ENCODE assay signal across 1 cellular context in the genomic region with DNA sequence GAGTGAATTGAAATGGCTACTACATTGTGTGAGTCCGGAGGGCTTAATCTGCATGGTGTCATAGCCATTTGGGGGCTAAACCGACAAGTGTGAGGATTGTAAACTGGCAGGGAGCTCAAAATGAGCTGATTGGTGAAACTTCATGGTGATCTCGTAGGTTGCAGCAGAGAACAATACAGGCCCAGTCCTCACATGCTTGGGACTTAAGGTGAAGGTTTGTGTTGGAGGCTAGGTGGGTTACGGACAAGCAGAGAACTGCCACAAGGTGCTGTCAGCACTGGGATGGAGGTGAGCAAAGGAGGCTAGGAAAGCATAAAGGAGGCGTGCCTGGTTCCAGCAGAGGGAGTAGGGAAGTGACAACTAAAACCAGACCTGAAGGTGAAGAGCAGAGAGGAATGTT.
TF ChIP-seq lines count a peak whose summit lies in the region.

No MANE protein-coding gene starts in this region.

TF ChIP-seq in WTC11, 78 proteins besides CTCF, POLR2A, EP300 and RAD21 (continued from another document):
- TF ChIP-seq, protein P1, sequence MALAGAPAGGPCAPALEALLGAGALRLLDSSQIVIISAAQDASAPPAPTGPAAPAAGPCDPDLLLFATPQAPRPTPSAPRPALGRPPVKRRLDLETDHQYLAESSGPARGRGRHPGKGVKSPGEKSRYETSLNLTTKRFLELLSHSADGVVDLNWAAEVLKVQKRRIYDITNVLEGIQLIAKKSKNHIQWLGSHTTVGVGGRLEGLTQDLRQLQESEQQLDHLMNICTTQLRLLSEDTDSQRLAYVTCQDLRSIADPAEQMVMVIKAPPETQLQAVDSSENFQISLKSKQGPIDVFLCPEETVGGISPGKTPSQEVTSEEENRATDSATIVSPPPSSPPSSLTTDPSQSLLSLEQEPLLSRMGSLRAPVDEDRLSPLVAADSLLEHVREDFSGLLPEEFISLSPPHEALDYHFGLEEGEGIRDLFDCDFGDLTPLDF (CRISPR knock-in tag; IDR thresholded peaks at IDR 0.05) = no peak
- TF ChIP-seq NR1H2 (CRISPR knock-in tag; IDR thresholded peaks at IDR 0.05) = no peak
- TF ChIP-seq SMAD4 (CRISPR knock-in tag; IDR thresholded peaks at IDR 0.05) = no peak
- TF ChIP-seq MXD4 (CRISPR knock-in tag; IDR thresholded peaks at IDR 0.05; ENCODE audit: borderline replicate concordance) = no peak
- TF ChIP-seq FOXP1 (CRISPR knock-in tag; IDR thresholded peaks at IDR 0.05; ENCODE audit: borderline replicate concordance) = no peak
- TF ChIP-seq, protein P2, sequence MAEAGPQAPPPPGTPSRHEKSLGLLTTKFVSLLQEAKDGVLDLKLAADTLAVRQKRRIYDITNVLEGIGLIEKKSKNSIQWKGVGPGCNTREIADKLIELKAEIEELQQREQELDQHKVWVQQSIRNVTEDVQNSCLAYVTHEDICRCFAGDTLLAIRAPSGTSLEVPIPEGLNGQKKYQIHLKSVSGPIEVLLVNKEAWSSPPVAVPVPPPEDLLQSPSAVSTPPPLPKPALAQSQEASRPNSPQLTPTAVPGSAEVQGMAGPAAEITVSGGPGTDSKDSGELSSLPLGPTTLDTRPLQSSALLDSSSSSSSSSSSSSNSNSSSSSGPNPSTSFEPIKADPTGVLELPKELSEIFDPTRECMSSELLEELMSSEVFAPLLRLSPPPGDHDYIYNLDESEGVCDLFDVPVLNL (CRISPR knock-in tag; IDR thresholded peaks at IDR 0.05; ENCODE audit: borderline replicate concordance, low read depth) = no peak
- TF ChIP-seq NFE2L1 (CRISPR knock-in tag; IDR thresholded peaks at IDR 0.05) = no peak
